ENCODE assay signal across 1 cellular context in the genomic region with DNA sequence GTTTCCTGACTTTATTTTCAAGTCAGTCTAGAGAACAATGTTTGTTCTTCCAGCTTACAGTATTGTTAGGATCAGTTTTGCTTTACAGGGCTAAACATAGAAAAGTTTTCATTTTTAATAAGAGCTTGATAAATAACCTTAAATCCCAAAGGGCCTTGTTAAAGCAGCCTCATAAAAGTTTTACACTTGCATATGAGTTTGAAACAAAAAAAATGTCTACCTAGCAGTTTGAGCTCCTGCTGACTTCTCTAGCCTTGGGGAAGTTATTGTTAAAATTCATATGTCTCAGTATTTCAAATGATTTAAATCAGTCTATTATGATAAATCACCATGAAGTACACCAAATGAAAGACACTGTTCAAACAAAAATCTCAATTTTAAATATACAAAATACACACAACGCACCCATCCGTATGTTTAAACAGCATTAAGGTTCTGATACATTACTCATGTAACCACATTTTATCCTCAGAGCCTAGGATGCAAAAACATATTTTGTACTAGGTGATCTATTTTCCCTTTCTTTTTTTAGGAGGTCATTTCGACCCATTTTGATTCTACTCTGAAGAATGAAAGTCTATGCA.
TF ChIP-seq lines count a peak whose summit lies in the region.

No MANE protein-coding gene starts in this region.

TF ChIP-seq in K562, 482 proteins besides CTCF, POLR2A, EP300 and RAD21 (continued from another document):
- TF ChIP-seq, protein P1, sequence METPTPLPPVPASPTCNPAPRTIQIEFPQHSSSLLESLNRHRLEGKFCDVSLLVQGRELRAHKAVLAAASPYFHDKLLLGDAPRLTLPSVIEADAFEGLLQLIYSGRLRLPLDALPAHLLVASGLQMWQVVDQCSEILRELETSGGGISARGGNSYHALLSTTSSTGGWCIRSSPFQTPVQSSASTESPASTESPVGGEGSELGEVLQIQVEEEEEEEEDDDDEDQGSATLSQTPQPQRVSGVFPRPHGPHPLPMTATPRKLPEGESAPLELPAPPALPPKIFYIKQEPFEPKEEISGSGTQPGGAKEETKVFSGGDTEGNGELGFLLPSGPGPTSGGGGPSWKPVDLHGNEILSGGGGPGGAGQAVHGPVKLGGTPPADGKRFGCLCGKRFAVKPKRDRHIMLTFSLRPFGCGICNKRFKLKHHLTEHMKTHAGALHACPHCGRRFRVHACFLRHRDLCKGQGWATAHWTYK (CRISPR knock-in tag; IDR thresholded peaks at IDR 0.05): no peak
- peak; percentile 10; the same call in 1 of the 2 replicates for TF ChIP-seq ZNF316 (IDR thresholded peaks at IDR 0.05)
- peak; percentile 34; the same call in 1 of the 2 replicates for TF ChIP-seq MAFF (IDR thresholded peaks at IDR 0.05; ENCODE audit: low read length)
